In the genomic region with DNA sequence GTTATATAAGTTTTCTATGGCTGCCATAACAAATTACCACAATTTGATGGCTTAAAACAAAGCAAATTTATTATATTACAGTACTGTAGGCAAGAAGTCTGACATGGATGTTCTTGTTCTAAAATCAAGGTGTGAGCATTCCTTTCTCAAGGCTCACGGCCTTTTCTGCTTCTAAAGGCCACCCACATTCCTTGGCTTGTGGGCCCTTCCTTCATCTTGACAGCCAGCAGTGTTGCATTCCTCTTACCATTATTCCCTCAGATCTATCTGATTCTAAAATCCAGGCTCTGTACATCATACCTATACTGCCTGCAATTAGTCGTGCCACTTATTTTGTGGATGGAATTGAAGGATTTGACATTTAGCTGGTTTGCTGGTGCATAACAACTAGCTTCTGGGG, we compare ENCODE assay signal across 28 cellular contexts.
"Had no signal": no experiment of that assay in that cellular context is flagged by ENCODE, and none has a peak within 500 bp of the region (broad histone marks: within the 10 kb centered on the region; RNA-seq: fewer than 3 reads in every experiment).

No MANE protein-coding gene starts in this region.

- H3K36me3 Mint-ChIP-seq: activated naive CD8-positive, alpha-beta T cell; WTC11 had no signal

- H3K27me3 Mint-ChIP-seq: activated CD4-positive, alpha-beta T cell treated with anti-CD3 and anti-CD28 coated beads, Interleukin-2, amount 10 ng/mL, durations not matched to agents 7 days and 5 days; activated CD8-positive, alpha-beta T cell treated with anti-CD3 and anti-CD28 coated beads for 36 hours; activated naive CD8-positive, alpha-beta T cell; activated T-helper 17 cell treated with anti-CD3 and anti-CD28 coated beads, Interleukin-2, amount 50 U/mL, for 72 hours; central memory CD8-positive, alpha-beta T cell had no signal

- H3K27ac Mint-ChIP-seq: activated CD4-positive, alpha-beta T cell treated with anti-CD3 and anti-CD28 coated beads, Interleukin-2, amount 10 ng/mL, durations not matched to agents 7 days and 5 days; activated CD8-positive, alpha-beta T cell treated with anti-CD3 and anti-CD28 coated beads for 36 hours; activated naive CD8-positive, alpha-beta T cell; activated T-helper 17 cell treated with anti-CD3 and anti-CD28 coated beads, Interleukin-2, amount 50 U/mL, for 72 hours; dendritic cell treated with granulocyte-macrophage colony-stimulating factor and Interleukin-4, amounts not matched to agents 40 ng/mL and 50 ng/mL, for 4 days; effector memory CD8-positive, alpha-beta T cell; WTC11 had no signal

- H3K4me1 Mint-ChIP-seq: activated CD4-positive, alpha-beta T cell treated with anti-CD3 and anti-CD28 coated beads, Interleukin-2, amount 10 ng/mL, durations not matched to agents 7 days and 5 days; activated T-helper 17 cell treated with anti-CD3 and anti-CD28 coated beads, Interleukin-2, amount 50 U/mL, for 72 hours; central memory CD8-positive, alpha-beta T cell had no signal

- H3K4me3 ChIP-seq: coronary artery, dorsolateral prefrontal cortex, esophagus muscularis mucosa, gastrocnemius medialis had no signal

- H3K36me3 ChIP-seq: brain microvascular endothelial cell, esophagus muscularis mucosa, gastrocnemius medialis had no signal

- H3K27me3 ChIP-seq: brain microvascular endothelial cell, dorsolateral prefrontal cortex, esophagus muscularis mucosa, foreskin keratinocyte, gastrocnemius medialis had no signal

- H3K4me1 ChIP-seq: gastrocnemius medialis had no signal

- H3K9me3 Mint-ChIP-seq: activated CD4-positive, alpha-beta T cell treated with anti-CD3 and anti-CD28 coated beads, Interleukin-2, amount 10 ng/mL, durations not matched to agents 7 days and 5 days; activated CD8-positive, alpha-beta T cell treated with anti-CD3 and anti-CD28 coated beads for 36 hours; activated T-cell treated with anti-CD3 and anti-CD28 coated beads, Interleukin-2, amount 50 U/mL, for 4 hours; activated T-helper 17 cell treated with anti-CD3 and anti-CD28 coated beads, Interleukin-2, amount 50 U/mL, for 72 hours; central memory CD8-positive, alpha-beta T cell; dendritic cell treated with granulocyte-macrophage colony-stimulating factor and Interleukin-4, amounts not matched to agents 40 ng/mL and 50 ng/mL, for 4 days; effector memory CD8-positive, alpha-beta T cell had no signal

- DNase-seq: activated CD4-positive, alpha-beta T cell treated with anti-CD3 and anti-CD28 coated beads for 1 hour; activated CD4-positive, alpha-beta T cell treated with anti-CD3 and anti-CD28 coated beads for 4 hours; activated CD4-positive, alpha-beta T cell treated with anti-CD3 and anti-CD28 coated beads, Interleukin-2, amount 10 ng/mL, durations not matched to agents 7 days and 5 days; activated CD4-positive, alpha-beta T cell treated with anti-CD3 and anti-CD28 coated beads, Interleukin-2, amount 50 U/mL, for 48 hours; activated CD8-positive, alpha-beta memory T cell treated with anti-CD3 and anti-CD28 coated beads for 24 hours; activated CD8-positive, alpha-beta T cell treated with anti-CD3 and anti-CD28 coated beads for 36 hours; activated effector memory CD4-positive, alpha-beta T cell treated with Interleukin-2 at 50 U/mL for 16 hours; activated gamma-delta T cell treated with Interleukin-2 at 50 U/mL for 16 hours; activated naive CD4-positive, alpha-beta T cell treated with anti-CD3 and anti-CD28 coated beads, Interleukin-2, amount 50 U/mL, for 16 hours; activated naive CD4-positive, alpha-beta T cell treated with Interleukin-2 at 50 U/mL for 16 hours; activated T-cell treated with anti-CD3 and anti-CD28 coated beads, Interleukin-2, amount 50 U/mL, for 4 hours; amniotic stem cell; anterior cingulate cortex; brain microvascular endothelial cell; dorsolateral prefrontal cortex; effector CD4-positive, alpha-beta T cell; effector memory CD8-positive, alpha-beta T cell; erythroblast; foreskin keratinocyte; gastrocnemius medialis; T-helper 2 cell had no signal

- H3K27ac ChIP-seq: brain microvascular endothelial cell, coronary artery, dorsolateral prefrontal cortex, esophagus muscularis mucosa, foreskin keratinocyte, gastrocnemius medialis had no signal

- H3K4me3 Mint-ChIP-seq: activated CD4-positive, alpha-beta T cell treated with anti-CD3 and anti-CD28 coated beads, Interleukin-2, amount 10 ng/mL, durations not matched to agents 7 days and 5 days; activated CD8-positive, alpha-beta T cell treated with anti-CD3 and anti-CD28 coated beads for 36 hours; activated naive CD8-positive, alpha-beta T cell; activated T-cell treated with anti-CD3 and anti-CD28 coated beads, Interleukin-2, amount 50 U/mL, for 4 hours; activated T-helper 17 cell treated with anti-CD3 and anti-CD28 coated beads, Interleukin-2, amount 50 U/mL, for 72 hours; central memory CD8-positive, alpha-beta T cell; dendritic cell treated with granulocyte-macrophage colony-stimulating factor and Interleukin-4, amounts not matched to agents 40 ng/mL and 50 ng/mL, for 4 days; effector memory CD8-positive, alpha-beta T cell; WTC11 had no signal

- H3K9me3 ChIP-seq: esophagus muscularis mucosa, gastrocnemius medialis had no signal

- ATAC-seq: activated CD8-positive, alpha-beta T cell treated with anti-CD3 and anti-CD28 coated beads for 36 hours; activated T-cell treated with anti-CD3 and anti-CD28 coated beads, Interleukin-2, amount 50 U/mL, for 4 hours; activated T-helper 17 cell treated with anti-CD3 and anti-CD28 coated beads, Interleukin-2, amount 50 U/mL, for 72 hours; effector memory CD8-positive, alpha-beta T cell; foreskin keratinocyte; gastrocnemius medialis; WTC11 had no signal
